Comparison of ENCODE assay signal across 1 cellular context in genomic region chr2:99641999-99642398, GRCh38.
TF ChIP-seq lines count a peak whose summit lies in the region.

No MANE protein-coding gene starts in this region.

TF ChIP-seq in K562, 482 proteins besides CTCF, POLR2A, EP300 and RAD21 (continued from another document):
- TF ChIP-seq HNRNPK (IDR thresholded peaks at IDR 0.05; ENCODE audit: low read depth, low read length, poor library complexity, severe bottlenecking) (no peak), FOS (IDR thresholded peaks at IDR 0.05; ENCODE audit: extremely low read depth, insufficient read length) (no peak), JUND (IDR thresholded peaks at IDR 0.05; ENCODE audit: borderline replicate concordance, low read depth, low read length) (no peak), JUND (tag; IDR thresholded peaks at IDR 0.05; ENCODE audit: borderline replicate concordance, low read depth, low read length) (no peak), SAFB2 (IDR thresholded peaks at IDR 0.05; ENCODE audit: borderline replicate concordance, low read depth, low read length, severe bottlenecking) (no peak), CCNT2 (IDR thresholded peaks at IDR 0.05; ENCODE audit: borderline replicate concordance, extremely low read depth, insufficient read length, low read depth, low read length) (no peak)
- TF ChIP-seq, protein P1, sequence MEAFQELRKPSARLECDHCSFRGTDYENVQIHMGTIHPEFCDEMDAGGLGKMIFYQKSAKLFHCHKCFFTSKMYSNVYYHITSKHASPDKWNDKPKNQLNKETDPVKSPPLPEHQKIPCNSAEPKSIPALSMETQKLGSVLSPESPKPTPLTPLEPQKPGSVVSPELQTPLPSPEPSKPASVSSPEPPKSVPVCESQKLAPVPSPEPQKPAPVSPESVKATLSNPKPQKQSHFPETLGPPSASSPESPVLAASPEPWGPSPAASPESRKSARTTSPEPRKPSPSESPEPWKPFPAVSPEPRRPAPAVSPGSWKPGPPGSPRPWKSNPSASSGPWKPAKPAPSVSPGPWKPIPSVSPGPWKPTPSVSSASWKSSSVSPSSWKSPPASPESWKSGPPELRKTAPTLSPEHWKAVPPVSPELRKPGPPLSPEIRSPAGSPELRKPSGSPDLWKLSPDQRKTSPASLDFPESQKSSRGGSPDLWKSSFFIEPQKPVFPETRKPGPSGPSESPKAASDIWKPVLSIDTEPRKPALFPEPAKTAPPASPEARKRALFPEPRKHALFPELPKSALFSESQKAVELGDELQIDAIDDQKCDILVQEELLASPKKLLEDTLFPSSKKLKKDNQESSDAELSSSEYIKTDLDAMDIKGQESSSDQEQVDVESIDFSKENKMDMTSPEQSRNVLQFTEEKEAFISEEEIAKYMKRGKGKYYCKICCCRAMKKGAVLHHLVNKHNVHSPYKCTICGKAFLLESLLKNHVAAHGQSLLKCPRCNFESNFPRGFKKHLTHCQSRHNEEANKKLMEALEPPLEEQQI (IDR thresholded peaks at IDR 0.05) = no peak
